Comparison of ENCODE assay signal across 1 cellular context in the genomic region with DNA sequence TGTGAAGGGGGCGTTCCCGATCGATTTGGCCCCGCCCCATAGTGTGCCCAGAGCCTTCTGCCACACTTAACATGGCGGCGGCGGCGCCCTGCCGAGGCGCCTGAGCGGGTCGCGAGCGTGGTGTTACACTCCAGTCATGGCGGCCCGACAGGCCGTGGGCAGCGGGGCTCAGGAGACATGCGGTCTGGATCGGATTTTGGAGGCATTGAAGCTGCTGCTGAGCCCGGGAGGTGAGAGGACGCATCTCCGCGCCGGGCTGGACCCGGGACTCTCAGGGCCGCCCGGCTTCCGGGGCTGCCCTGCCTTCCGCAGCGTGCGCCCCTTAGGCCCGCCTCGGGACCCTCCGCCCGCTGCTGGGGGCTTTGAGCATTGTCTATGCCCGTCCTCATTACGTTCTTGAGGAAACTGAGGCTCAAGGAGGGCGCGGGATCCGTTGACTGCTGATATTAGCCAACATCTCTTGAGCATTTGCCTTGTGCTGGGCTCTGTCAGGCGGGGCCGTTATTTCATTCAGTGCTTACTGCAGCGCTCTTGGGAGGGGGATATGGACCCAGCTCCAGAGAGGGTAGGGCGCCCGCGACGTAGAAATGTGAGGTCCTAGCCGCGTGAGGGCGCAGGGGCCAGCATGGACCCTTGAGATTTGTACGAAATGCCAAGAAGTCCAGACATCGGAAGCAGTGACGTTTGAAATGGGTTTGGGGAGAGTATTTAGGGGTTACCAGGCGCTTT.
TF ChIP-seq lines count a peak whose summit lies in the region.

Gene TANGO6, plus strand, starts transcription at position 50 of the 729 bp plus-strand sequence. Its CDS starts 87 bp downstream, at position 137.

TF ChIP-seq in HEK293, 187 proteins besides CTCF, POLR2A, EP300 and RAD21 (continued from another document and continues in another):
- TF ChIP-seq ZNF155 (tag by site-specific recombination; IDR thresholded peaks at IDR 0.05) (no peak), REPIN1 (tag by site-specific recombination; IDR thresholded peaks at IDR 0.05; ENCODE audit: low read depth) (no peak), ZFP41 (tag by site-specific recombination; IDR thresholded peaks at IDR 0.05; ENCODE audit: borderline replicate concordance) (no peak), MZF1 (tag by site-specific recombination; IDR thresholded peaks at IDR 0.05; ENCODE audit: borderline replicate concordance) (no peak), FEZF1 (tag by site-specific recombination; IDR thresholded peaks at IDR 0.05) (no peak), KLF8 (tag by site-specific recombination; IDR thresholded peaks at IDR 0.05) (0 out of 2 replicates have a peak, but pooled peaks have one; percentile 39), ZNF426 (tag by site-specific recombination; IDR thresholded peaks at IDR 0.05) (no peak), YY1 (tag by site-specific recombination; IDR thresholded peaks at IDR 0.05) (peak; percentile 98), ZNF223 (tag by site-specific recombination; IDR thresholded peaks at IDR 0.05) (no peak), ZNF76 (tag by site-specific recombination; IDR thresholded peaks at IDR 0.05; ENCODE audit: borderline replicate concordance, low read depth) (peak; percentile 92), ZBTB21 (tag by site-specific recombination; IDR thresholded peaks at IDR 0.05) (no peak), ZNF404 (tag by site-specific recombination; IDR thresholded peaks at IDR 0.05) (no peak), ZNF670 (tag by site-specific recombination; IDR thresholded peaks at IDR 0.05; ENCODE audit: low read depth) (no peak), ZNF654 (tag by site-specific recombination; IDR thresholded peaks at IDR 0.05; ENCODE audit: low read depth) (peak; percentile 9; the same call in 1 of the 2 replicates), ZNF610 (tag by site-specific recombination; IDR thresholded peaks at IDR 0.05; ENCODE audit: borderline replicate concordance) (no peak), PBX3 (CRISPR knock-in tag; IDR thresholded peaks at IDR 0.05) (0 out of 2 replicates have a peak, but pooled peaks have one; percentile 35), TRIM28 (IDR thresholded peaks at IDR 0.05; ENCODE audit: borderline replicate concordance, low read length) (peak; percentile 74), WT1 (tag by site-specific recombination; IDR thresholded peaks at IDR 0.05) (no peak), ZNF37A (tag by site-specific recombination; IDR thresholded peaks at IDR 0.05) (no peak), KLF9 (tag by site-specific recombination; IDR thresholded peaks at IDR 0.05; ENCODE audit: low read depth) (peak; percentile 89), ZNF292 (tag by site-specific recombination; IDR thresholded peaks at IDR 0.05; ENCODE audit: borderline replicate concordance, low read depth) (no peak), ZFP37 (tag by site-specific recombination; IDR thresholded peaks at IDR 0.05) (0 out of 2 replicates have a peak, but pooled peaks have one; percentile 41), ZFHX2 (tag by site-specific recombination; conservative IDR thresholded peaks at IDR 0.05) (0 out of 2 replicates have a peak, but pooled peaks have one; percentile 26), ZNF473 (tag by site-specific recombination; IDR thresholded peaks at IDR 0.05) (no peak), ZNF280D (tag by site-specific recombination; IDR thresholded peaks at IDR 0.05) (no peak), ZNF18 (tag by site-specific recombination; IDR thresholded peaks at IDR 0.05) (no peak), ZNF24 (tag by site-specific recombination; IDR thresholded peaks at IDR 0.05) (no peak), ZNF707 (tag by site-specific recombination; IDR thresholded peaks at IDR 0.05) (no peak), ZNF837 (tag by site-specific recombination; IDR thresholded peaks at IDR 0.05) (no peak)
- TF ChIP-seq, protein P1, sequence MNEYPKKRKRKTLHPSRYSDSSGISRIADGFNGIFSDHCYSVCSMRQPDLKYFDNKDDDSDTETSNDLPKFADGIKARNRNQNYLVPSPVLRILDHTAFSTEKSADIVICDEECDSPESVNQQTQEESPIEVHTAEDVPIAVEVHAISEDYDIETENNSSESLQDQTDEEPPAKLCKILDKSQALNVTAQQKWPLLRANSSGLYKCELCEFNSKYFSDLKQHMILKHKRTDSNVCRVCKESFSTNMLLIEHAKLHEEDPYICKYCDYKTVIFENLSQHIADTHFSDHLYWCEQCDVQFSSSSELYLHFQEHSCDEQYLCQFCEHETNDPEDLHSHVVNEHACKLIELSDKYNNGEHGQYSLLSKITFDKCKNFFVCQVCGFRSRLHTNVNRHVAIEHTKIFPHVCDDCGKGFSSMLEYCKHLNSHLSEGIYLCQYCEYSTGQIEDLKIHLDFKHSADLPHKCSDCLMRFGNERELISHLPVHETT (tag by site-specific recombination; IDR thresholded peaks at IDR 0.05), result peak; percentile 37; the same call in 1 of the 2 replicates
- TF ChIP-seq, protein P2, sequence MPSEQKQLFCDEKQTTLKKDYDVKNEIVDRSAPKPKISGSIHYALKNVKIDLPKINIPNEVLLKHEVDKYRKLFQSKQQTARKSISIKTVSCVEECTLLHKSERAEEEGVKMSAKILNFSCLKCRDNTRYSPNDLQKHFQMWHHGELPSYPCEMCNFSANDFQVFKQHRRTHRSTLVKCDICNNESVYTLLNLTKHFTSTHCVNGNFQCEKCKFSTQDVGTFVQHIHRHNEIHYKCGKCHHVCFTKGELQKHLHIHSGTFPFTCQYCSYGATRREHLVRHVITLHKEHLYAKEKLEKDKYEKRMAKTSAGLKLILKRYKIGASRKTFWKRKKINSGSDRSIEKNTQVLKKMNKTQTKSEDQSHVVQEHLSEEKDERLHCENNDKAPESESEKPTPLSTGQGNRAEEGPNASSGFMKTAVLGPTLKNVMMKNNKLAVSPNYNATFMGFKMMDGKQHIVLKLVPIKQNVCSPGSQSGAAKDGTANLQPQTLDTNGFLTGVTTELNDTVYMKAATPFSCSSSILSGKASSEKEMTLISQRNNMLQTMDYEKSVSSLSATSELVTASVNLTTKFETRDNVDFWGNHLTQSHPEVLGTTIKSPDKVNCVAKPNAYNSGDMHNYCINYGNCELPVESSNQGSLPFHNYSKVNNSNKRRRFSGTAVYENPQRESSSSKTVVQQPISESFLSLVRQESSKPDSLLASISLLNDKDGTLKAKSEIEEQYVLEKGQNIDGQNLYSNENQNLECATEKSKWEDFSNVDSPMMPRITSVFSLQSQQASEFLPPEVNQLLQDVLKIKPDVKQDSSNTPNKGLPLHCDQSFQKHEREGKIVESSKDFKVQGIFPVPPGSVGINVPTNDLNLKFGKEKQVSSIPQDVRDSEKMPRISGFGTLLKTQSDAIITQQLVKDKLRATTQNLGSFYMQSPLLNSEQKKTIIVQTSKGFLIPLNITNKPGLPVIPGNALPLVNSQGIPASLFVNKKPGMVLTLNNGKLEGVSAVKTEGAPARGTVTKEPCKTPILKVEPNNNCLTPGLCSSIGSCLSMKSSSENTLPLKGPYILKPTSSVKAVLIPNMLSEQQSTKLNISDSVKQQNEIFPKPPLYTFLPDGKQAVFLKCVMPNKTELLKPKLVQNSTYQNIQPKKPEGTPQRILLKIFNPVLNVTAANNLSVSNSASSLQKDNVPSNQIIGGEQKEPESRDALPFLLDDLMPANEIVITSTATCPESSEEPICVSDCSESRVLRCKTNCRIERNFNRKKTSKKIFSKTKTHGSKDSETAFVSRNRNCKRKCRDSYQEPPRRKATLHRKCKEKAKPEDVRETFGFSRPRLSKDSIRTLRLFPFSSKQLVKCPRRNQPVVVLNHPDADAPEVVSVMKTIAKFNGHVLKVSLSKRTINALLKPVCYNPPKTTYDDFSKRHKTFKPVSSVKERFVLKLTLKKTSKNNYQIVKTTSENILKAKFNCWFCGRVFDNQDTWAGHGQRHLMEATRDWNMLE (tag by site-specific recombination; conservative IDR thresholded peaks at IDR 0.05; ENCODE audit: low read depth), result no peak
- TF ChIP-seq, protein P3, sequence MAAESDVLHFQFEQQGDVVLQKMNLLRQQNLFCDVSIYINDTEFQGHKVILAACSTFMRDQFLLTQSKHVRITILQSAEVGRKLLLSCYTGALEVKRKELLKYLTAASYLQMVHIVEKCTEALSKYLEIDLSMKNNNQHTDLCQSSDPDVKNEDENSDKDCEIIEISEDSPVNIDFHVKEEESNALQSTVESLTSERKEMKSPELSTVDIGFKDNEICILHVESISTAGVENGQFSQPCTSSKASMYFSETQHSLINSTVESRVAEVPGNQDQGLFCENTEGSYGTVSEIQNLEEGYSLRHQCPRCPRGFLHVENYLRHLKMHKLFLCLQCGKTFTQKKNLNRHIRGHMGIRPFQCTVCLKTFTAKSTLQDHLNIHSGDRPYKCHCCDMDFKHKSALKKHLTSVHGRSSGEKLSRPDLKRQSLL (tag by site-specific recombination; IDR thresholded peaks at IDR 0.05), result peak; percentile 99
- TF ChIP-seq, protein P4, sequence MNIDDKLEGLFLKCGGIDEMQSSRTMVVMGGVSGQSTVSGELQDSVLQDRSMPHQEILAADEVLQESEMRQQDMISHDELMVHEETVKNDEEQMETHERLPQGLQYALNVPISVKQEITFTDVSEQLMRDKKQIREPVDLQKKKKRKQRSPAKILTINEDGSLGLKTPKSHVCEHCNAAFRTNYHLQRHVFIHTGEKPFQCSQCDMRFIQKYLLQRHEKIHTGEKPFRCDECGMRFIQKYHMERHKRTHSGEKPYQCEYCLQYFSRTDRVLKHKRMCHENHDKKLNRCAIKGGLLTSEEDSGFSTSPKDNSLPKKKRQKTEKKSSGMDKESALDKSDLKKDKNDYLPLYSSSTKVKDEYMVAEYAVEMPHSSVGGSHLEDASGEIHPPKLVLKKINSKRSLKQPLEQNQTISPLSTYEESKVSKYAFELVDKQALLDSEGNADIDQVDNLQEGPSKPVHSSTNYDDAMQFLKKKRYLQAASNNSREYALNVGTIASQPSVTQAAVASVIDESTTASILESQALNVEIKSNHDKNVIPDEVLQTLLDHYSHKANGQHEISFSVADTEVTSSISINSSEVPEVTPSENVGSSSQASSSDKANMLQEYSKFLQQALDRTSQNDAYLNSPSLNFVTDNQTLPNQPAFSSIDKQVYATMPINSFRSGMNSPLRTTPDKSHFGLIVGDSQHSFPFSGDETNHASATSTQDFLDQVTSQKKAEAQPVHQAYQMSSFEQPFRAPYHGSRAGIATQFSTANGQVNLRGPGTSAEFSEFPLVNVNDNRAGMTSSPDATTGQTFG (tag by site-specific recombination; IDR thresholded peaks at IDR 0.05; ENCODE audit: borderline replicate concordance), result no peak
- TF ChIP-seq, protein P5, sequence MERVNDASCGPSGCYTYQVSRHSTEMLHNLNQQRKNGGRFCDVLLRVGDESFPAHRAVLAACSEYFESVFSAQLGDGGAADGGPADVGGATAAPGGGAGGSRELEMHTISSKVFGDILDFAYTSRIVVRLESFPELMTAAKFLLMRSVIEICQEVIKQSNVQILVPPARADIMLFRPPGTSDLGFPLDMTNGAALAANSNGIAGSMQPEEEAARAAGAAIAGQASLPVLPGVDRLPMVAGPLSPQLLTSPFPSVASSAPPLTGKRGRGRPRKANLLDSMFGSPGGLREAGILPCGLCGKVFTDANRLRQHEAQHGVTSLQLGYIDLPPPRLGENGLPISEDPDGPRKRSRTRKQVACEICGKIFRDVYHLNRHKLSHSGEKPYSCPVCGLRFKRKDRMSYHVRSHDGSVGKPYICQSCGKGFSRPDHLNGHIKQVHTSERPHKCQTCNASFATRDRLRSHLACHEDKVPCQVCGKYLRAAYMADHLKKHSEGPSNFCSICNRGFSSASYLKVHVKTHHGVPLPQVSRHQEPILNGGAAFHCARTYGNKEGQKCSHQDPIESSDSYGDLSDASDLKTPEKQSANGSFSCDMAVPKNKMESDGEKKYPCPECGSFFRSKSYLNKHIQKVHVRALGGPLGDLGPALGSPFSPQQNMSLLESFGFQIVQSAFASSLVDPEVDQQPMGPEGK (tag by site-specific recombination; IDR thresholded peaks at IDR 0.05), result peak; percentile 83
